26 cellular contexts compared by ENCODE assay signal in genomic region chr1:61892977-61893376, GRCh38.
"Had no signal": no experiment of that assay in that cellular context is flagged by ENCODE, and none has a peak within 500 bp of the region (broad histone marks: within the 10 kb centered on the region; RNA-seq: fewer than 3 reads in every experiment).

No MANE protein-coding gene starts in this region.

- H3K27me3 Mint-ChIP-seq: IgD-negative memory B cell had no signal

- H3K27ac ChIP-seq: HL-60, KMS-11, RWPE1 had no signal

- H3K27ac Mint-ChIP-seq: IgD-negative memory B cell had no signal

- H3K9me3 ChIP-seq: SK-N-SH had no signal

- DNase-seq: Kasumi-1, MM.1S, MV-4-11, NCI-H1048, NCI-H1105, NCI-H1417, NCI-H146, NCI-H1694 treated with DMSO at 0.1 percent for 48 hours, NCI-H1930, NCI-H2081, NCI-H2107, NCI-H2227 treated with DMSO at 0.1 percent for 48 hours, NCI-H446, NCI-H510A, NCI-H524 treated with DMSO at 0.1 percent for 48 hours, NCI-H69, NCI-H774, SHP77, SK-N-SH, SW 1271 had no signal

- H3K4me3 ChIP-seq: K562 had no signal

- ATAC-seq: K562, Panc1 had no signal

- H3K4me3 Mint-ChIP-seq: IgD-negative memory B cell had no signal
